In the genomic region with DNA sequence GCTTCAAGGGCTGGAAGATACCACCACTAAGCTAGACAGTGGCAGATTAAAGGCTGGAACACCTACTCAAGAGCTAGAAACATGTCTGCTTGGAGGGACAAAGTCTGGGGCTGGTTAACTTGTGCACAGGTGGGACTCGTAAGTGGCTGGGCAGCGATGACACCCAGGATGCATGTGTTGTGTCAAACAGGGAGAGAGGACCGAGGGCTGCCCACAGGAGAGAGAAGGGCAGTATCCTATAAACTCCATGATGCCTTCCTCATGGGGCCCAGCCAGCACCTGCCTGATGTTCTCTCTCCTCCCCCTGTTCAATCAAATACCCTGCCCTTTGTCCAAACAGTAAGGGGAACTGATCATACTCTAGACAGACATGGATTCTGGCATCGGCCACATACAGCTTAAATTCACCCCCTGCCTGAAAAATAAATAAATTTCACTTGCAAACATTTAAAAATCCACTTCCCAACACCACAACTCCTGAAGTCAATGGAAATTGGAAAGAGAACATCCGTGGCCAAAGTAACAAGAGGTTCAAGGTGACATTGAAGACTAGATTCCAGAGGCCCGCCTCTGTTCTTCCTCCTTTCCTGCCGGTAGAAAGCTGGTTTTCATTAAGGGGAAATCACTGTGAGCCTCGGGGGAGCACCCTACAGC, we compare ENCODE assay signal across 22 cellular contexts. TPM values are rescaled to one million over a fixed set of nuclear protein-coding genes. Genes with fewer than 3 reads are reported as not detected.
A peak's percentile ranks its signal among the peaks of the same experiment; 100 is the strongest.
DNase-seq lines count a peak whose midpoint lies in the region; ATAC-seq, FAIRE-seq and TF ChIP-seq lines count a peak whose summit lies in the region.
"Had no signal": no experiment of that assay in that cellular context is flagged by ENCODE, and none has a peak within 500 bp of the region (broad histone marks: within the 10 kb centered on the region; RNA-seq: fewer than 3 reads in every experiment).

No MANE protein-coding gene starts in this region.

- peak; percentile 41 for FAIRE-seq in keratinocyte (lab: Jason Lieb, UNC)
- FAIRE-seq: small intestine had no signal

- DNase-seq in SW480 (ENCODE audit: low spot score) (peak; percentile 10), keratinocyte (ENCODE audit: low read depth, low spot score) (no peak), sigmoid colon (no peak), GF-D8 (lab: John Stamatoyannopoulos, UW) (no peak), DMS53 (lab: John Stamatoyannopoulos, UW) (no peak)
- DNase-seq: activated naive CD4-positive, alpha-beta T cell; erythroblast; gastrocnemius medialis; NCI-H1694; NCI-H774; psoas muscle; small intestine; stimulated activated CD4-positive, alpha-beta T cell treated with anti-CD3 and anti-CD28 coated beads, Interleukin-4, amount 100 ng/mL, for 1 hour; stimulated activated naive CD8-positive, alpha-beta T cell treated with anti-CD3 and anti-CD28 coated beads, Interleukin-15, amount 100 ng/mL, for 72 hours; upper lobe of left lung had no signal

- H3K27ac ChIP-seq in keratinocyte (ENCODE audit: control insufficient read depth, insufficient read depth, low read length) (no peak overlapping the region), sigmoid colon (peak overlapping the region in 3 of 4 donors; percentile 50 to 72 (median 56))
- H3K27ac ChIP-seq: neural progenitor cell, psoas muscle, upper lobe of left lung had no signal

- H3K4me1 ChIP-seq in keratinocyte (ENCODE audit: control insufficient read depth, extremely low read depth, insufficient read depth, low read length): peaks cover 14% of the 10 kb centered on the region
- H3K4me1 ChIP-seq in sigmoid colon: peaks cover 0 to 26% (median 7%) of the 10 kb centered on the region in 4 donors
- H3K4me1 ChIP-seq: neural progenitor cell had no signal

- H3K4me3 ChIP-seq in keratinocyte (ENCODE audit: control insufficient read depth in 2 of 3, extremely low read depth in 1 of 3, insufficient read depth in 2 of 3, low read depth in 1 of 3, low read length in 3 of 3): no peak overlapping the region
- no peak overlapping the region for H3K4me3 ChIP-seq in sigmoid colon
- H3K4me3 ChIP-seq: gastrocnemius medialis, neural progenitor cell, Peyer's patch, psoas muscle, upper lobe of left lung had no signal

- no peak overlapping the region for H3K4me2 ChIP-seq in keratinocyte (ENCODE audit: control insufficient read depth, extremely low read depth, insufficient read depth, low read depth, low read length)
- H3K4me2 ChIP-seq: neural progenitor cell had no signal

- no peak for TF ChIP-seq CTCF in keratinocyte (optimal IDR thresholded peaks at IDR 0.05 in 1 of 3, IDR thresholded peaks at IDR 0.05 in 1 of 3, conservative IDR thresholded peaks at IDR 0.05 in 1 of 3; ENCODE audit: extremely low read depth in 1 of 3, insufficient read depth in 2 of 3, low read length in 3 of 3)
- TF ChIP-seq CTCF in sigmoid colon (IDR thresholded peaks at IDR 0.05): no peak

- peak; percentile 8 for ATAC-seq in GM21723 (IDR thresholded peaks at IDR 0.05; ENCODE audit: unreplicated experiment)
- ATAC-seq in GM21381 (IDR thresholded peaks at IDR 0.05; ENCODE audit: unreplicated experiment): no peak
- no peak for ATAC-seq in GM18907 (IDR thresholded peaks at IDR 0.05; ENCODE audit: unreplicated experiment)
- ATAC-seq: gastrocnemius medialis; psoas muscle; stimulated activated naive CD8-positive, alpha-beta T cell treated with anti-CD3 and anti-CD28 coated beads, Interleukin-15, amount 100 ng/mL, for 72 hours had no signal

- no peak for TF ChIP-seq POLR2A in sigmoid colon (IDR thresholded peaks at IDR 0.05)

- H3K9ac ChIP-seq in keratinocyte (ENCODE audit: control insufficient read depth, extremely low read depth, insufficient read depth, low read length): no peak overlapping the region
- H3K9ac ChIP-seq: neural progenitor cell had no signal

- H3K9me3 ChIP-seq in keratinocyte (ENCODE audit: control insufficient read depth, low read depth, low read length) (no peaks in the 10 kb centered on the region), sigmoid colon (no peaks in the 10 kb centered on the region)
- H3K9me3 ChIP-seq: gastrocnemius medialis, Peyer's patch, psoas muscle, upper lobe of left lung had no signal

- H3K27me3 ChIP-seq in keratinocyte (ENCODE audit: control insufficient read depth, extremely low read depth, insufficient read depth, low read length) (no peaks in the 10 kb centered on the region), sigmoid colon (no peaks in the 10 kb centered on the region)
- H3K27me3 ChIP-seq: gastrocnemius medialis, neural progenitor cell, Peyer's patch, upper lobe of left lung had no signal

- peaks cover 32 to 40% of the 10 kb centered on the region in 2 experiments for H3K36me3 ChIP-seq in keratinocyte (ENCODE audit: control insufficient read depth in 2 of 2, extremely low read depth in 1 of 2, insufficient read depth in 2 of 2, low read length in 2 of 2)
- H3K36me3 ChIP-seq in sigmoid colon: peaks cover 0 to 59% (median 19%) of the 10 kb centered on the region in 4 donors
- H3K36me3 ChIP-seq: gastrocnemius medialis, neural progenitor cell, Peyer's patch had no signal

- peaks cover 26% of the 10 kb centered on the region for H3K79me2 ChIP-seq in keratinocyte (ENCODE audit: control insufficient read depth, insufficient read depth, low read length)

- peaks cover 6% of the 10 kb centered on the region for H4K20me1 ChIP-seq in keratinocyte (ENCODE audit: control insufficient read depth, extremely low read depth, insufficient read depth, low read length)

- WGBS in sigmoid colon, 2 donors: 60 to 62% methylated on average over 8 of the region's 8 CpGs

- intact Hi-C loops in sigmoid colon (cut with DNase I): no loop called here

- no peak for TF ChIP-seq EP300 in sigmoid colon (IDR thresholded peaks at IDR 0.05)

- H3K9me1 ChIP-seq in keratinocyte (ENCODE audit: control insufficient read depth, extremely low read depth, insufficient read depth, low read length): no peaks in the 10 kb centered on the region

- H2AFZ ChIP-seq in keratinocyte (ENCODE audit: control insufficient read depth, low read length): no peak overlapping the region
- H2AFZ ChIP-seq: neural progenitor cell had no signal

- dilution Hi-C loops in keratinocyte (cut with MboI; ENCODE audit: extremely low pct_ligation_motif_present, low sequenced_read_pairs): no loop called here

RNA-seq across cellular contexts. Expression of a gene that starts 50.6 kb away (rescaled TPM):
- polyA plus RNA-seq in keratinocyte (21.4 to 39.1 TPM (median 24.5 TPM) in 3 replicates), sigmoid colon (1 to 10 TPM; 2.4 to 8.7 (median 3.5) TPM)
- 3.4 TPM for polyA plus RNA-seq in keratinocyte (2011; ENCODE audit: low read depth)
- polyA plus RNA-seq in keratinocyte (2011; cell fraction: cytosol; rRNA removed): 16.9 and 22.6 TPM in 2 replicates
- 50.9 and 52.5 TPM in 2 replicates for polyA plus RNA-seq in keratinocyte (2011; cell fraction: nucleus; rRNA removed)
- polyA plus RNA-seq in keratinocyte (2012; ENCODE audit: low replicate concordance): 9.4 and 25.1 TPM in 2 replicates
- 46.0 to 77.2 TPM (median 60.9 TPM) in 3 replicates for polyA minus RNA-seq in keratinocyte
- polyA minus RNA-seq in keratinocyte (2011; cell fraction: cytosol; rRNA and poly(A)+ RNA removed): 28.6 TPM
- polyA minus RNA-seq in keratinocyte (2011; cell fraction: nucleus; rRNA and poly(A)+ RNA removed): 57.7 and 70.4 TPM in 2 replicates
- 10 to 100 TPM; 29.9 to 57.9 (median 43.8) TPM for total RNA-seq in sigmoid colon
- total RNA-seq: SK-MEL-5; T-helper 2 cell treated with Interferon-gamma antibody and Interleukin-4, amounts not matched to agents 100 ng/mL and 5 ng/mL, for 36 hours had no signal
